In the genomic region with DNA sequence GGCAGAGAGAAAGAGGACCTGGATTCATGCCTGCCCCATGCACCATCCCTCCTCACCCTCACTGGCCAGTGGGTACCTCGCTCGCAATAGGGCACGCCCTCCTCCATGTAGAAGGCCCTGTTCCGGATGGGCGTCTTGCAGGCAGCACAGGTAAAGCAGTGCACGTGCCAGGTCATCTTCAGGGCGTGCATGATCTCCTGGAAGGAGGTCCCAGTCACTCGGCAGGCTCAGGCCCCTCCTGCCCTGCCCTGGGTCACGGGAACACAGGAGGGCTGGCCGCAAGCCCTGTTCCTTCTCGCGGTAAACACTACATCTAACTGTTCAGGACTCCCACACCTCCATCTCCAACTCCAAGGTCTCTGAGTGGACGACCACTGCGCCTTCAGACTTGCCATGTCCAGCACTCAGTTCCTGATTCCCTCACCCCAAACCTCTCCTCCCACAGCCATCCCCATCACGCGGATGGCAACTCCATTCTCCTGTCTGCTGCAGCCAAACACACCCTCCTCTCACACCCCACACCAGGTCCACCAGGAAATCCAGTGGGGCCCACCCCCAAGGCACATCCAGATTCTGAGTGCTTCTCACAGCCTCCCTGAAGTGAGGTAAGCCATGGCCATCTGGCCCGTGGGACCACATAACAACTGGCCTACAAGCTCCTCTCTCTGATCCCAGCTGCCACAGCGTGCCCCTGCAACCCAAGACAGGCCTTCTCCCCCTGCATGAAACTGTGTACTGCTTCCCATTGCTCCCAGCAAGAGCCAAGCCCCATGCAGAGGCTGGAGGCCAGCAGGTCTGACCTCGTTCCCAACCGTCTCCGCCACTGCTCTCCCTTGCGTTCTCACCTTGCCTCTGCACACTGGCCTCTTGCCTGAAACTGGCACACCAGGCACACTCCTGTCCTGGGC, we compare ENCODE assay signal across 14 cellular contexts. TPM values are rescaled to one million over a fixed set of nuclear protein-coding genes. Genes with fewer than 3 reads are reported as not detected.
DNase-seq lines count a peak whose midpoint lies in the region; ATAC-seq, FAIRE-seq and TF ChIP-seq lines count a peak whose summit lies in the region.
"Had no signal": no experiment of that assay in that cellular context is flagged by ENCODE, and none has a peak within 500 bp of the region (broad histone marks: within the 10 kb centered on the region; RNA-seq: fewer than 3 reads in every experiment).

No MANE protein-coding gene starts in this region.

- no peak for DNase-seq in GM12891 (ENCODE audit: insufficient read length, low spot score)
- DNase-seq in T-helper 17 cell = no peak
- no peak for DNase-seq in neural crest cell (ENCODE audit: low read depth, low spot score)
- DNase-seq in islet precursor cell = no peak
- DNase-seq in foreskin melanocyte = no peak
- DNase-seq: activated T-cell treated with anti-CD3 and anti-CD28 coated beads, Interleukin-2, amount 50 U/mL, for 4 hours; C1 segment of cervical spinal cord; immature natural killer cell; natural killer cell; NCI-H187; stimulated activated CD4-positive, alpha-beta T cell treated with anti-CD3 and anti-CD28 coated beads, Interleukin-15, amount 100 ng/mL, for 24 hours; stimulated activated naive CD4-positive, alpha-beta T cell treated with Interleukin-2 at 50 U/mL for 16 hours had no signal

- H3K36me3 Mint-ChIP-seq in T-helper 17 cell (ENCODE audit: low read depth) (no peaks in the 10 kb centered on the region), neural crest cell (ENCODE audit: low read depth) (no peaks in the 10 kb centered on the region)
- H3K36me3 Mint-ChIP-seq: natural killer cell had no signal

- H3K27me3 Mint-ChIP-seq in T-helper 17 cell (no peaks in the 10 kb centered on the region), neural crest cell (ENCODE audit: low read depth) (no peaks in the 10 kb centered on the region)

- no peak for ATAC-seq in T-helper 17 cell
- ATAC-seq in GM21786 (IDR thresholded peaks at IDR 0.05; ENCODE audit: unreplicated experiment) = no peak
- ATAC-seq: activated T-cell treated with anti-CD3 and anti-CD28 coated beads, Interleukin-2, amount 50 U/mL, for 4 hours; body of pancreas; natural killer cell had no signal

- H3K4me1 Mint-ChIP-seq in T-helper 17 cell (peaks cover 6% of the 10 kb centered on the region), neural crest cell (peaks cover 9% of the 10 kb centered on the region)

- no peaks in the 10 kb centered on the region for H3K9me3 ChIP-seq in T-helper 17 cell (ENCODE audit: control insufficient read depth, low read length, poor library complexity, severe bottlenecking)
- H3K9me3 ChIP-seq: body of pancreas had no signal

- H3K27ac Mint-ChIP-seq in T-helper 17 cell = peak overlapping the region; percentile 43
- peak overlapping the region; percentile 84 for H3K27ac Mint-ChIP-seq in neural crest cell (ENCODE audit: unreplicated experiment)
- H3K27ac Mint-ChIP-seq: immature natural killer cell, natural killer cell had no signal

- H3K4me3 Mint-ChIP-seq in T-helper 17 cell = no peak overlapping the region
- peak overlapping the region; percentile 56 for H3K4me3 Mint-ChIP-seq in neural crest cell
- H3K4me3 Mint-ChIP-seq: activated T-cell treated with anti-CD3 and anti-CD28 coated beads, Interleukin-2, amount 50 U/mL, for 4 hours; immature natural killer cell; natural killer cell had no signal

- FAIRE-seq in GM12891 (lab: Jason Lieb, UNC) = no peak

- no peak for TF ChIP-seq CTCF in neural crest cell (conservative IDR thresholded peaks at IDR 0.05)

- no peak for TF ChIP-seq POLR2A in GM12891 (IDR thresholded peaks at IDR 0.05; ENCODE audit: low read depth, low read length)

- H3K9me3 Mint-ChIP-seq in neural crest cell = no peaks in the 10 kb centered on the region
- H3K9me3 Mint-ChIP-seq: activated T-cell treated with anti-CD3 and anti-CD28 coated beads, Interleukin-2, amount 50 U/mL, for 4 hours; immature natural killer cell; natural killer cell had no signal

TF ChIP-seq in GM12891, 5 proteins besides CTCF, POLR2A, EP300 and RAD21:
- TF ChIP-seq PAX5 (IDR thresholded peaks at IDR 0.05; ENCODE audit: insufficient read depth, low read length, severe bottlenecking) = no peak
- no peak for TF ChIP-seq TAF1 (IDR thresholded peaks at IDR 0.05; ENCODE audit: low read depth, low read length)
- peak; percentile 47; the same call in 1 of the 2 replicates for TF ChIP-seq POLR2AphosphoS5 (IDR thresholded peaks at IDR 0.05; ENCODE audit: low read depth, low read length)

RNA-seq across cellular contexts. Expression of gene DBN1, which starts 10.8 kb away (rescaled TPM):
- polyA plus RNA-seq in GM12891 (2012; ENCODE audit: low read depth, missing spikeins) = 36.9 TPM
- total RNA-seq in T-helper 17 cell (1 to 10 TPM; 1.2 to 5.0 TPM), neural crest cell (387 and 410 TPM in 2 replicates)

RNA-seq across cellular contexts. Expression of gene PDLIM7, which starts 13.2 kb away (rescaled TPM):
- polyA plus RNA-seq in GM12891 (2012; ENCODE audit: low read depth, missing spikeins) = 38.1 TPM
- 10 to 100 TPM in 1 of 2 donors, 1 to 10 TPM in 1; 6.8 to 16.2 TPM for total RNA-seq in T-helper 17 cell
- 129 and 147 TPM in 2 replicates for total RNA-seq in neural crest cell

RNA-seq across cellular contexts. Expression of gene DOK3, which starts 25.4 kb away (rescaled TPM):
- polyA plus RNA-seq in GM12891 (2012; ENCODE audit: low read depth, missing spikeins) = 73.2 TPM
- 1 to 10 TPM; 5.1 to 8.0 TPM for total RNA-seq in T-helper 17 cell
- total RNA-seq in neural crest cell = 10.5 and 11.4 TPM in 2 replicates

RNA-seq across cellular contexts. Expression of gene DDX41, which starts 32.5 kb away (rescaled TPM):
- polyA plus RNA-seq in GM12891 (2012; ENCODE audit: low read depth, missing spikeins) = 114 TPM
- 10 to 100 TPM; 58.6 to 66.9 TPM for total RNA-seq in T-helper 17 cell
- 125 and 130 TPM in 2 replicates for total RNA-seq in neural crest cell

RNA-seq across cellular contexts. Expression of gene PRR7, which starts 37.6 kb away (rescaled TPM):
- polyA plus RNA-seq in GM12891 (2012; ENCODE audit: low read depth, missing spikeins) = 8.4 TPM
- total RNA-seq in T-helper 17 cell (10 to 100 TPM; 32.0 to 40.1 TPM), neural crest cell (16.1 and 19.0 TPM in 2 replicates)

Comparison
In these comparisons a context has a peak if more than half of its experiments do, and no peak if none do; other contexts are left out.
1. RNA of gene DBN1, which starts 10.8 kb away (total RNA-seq): 387 to 410 TPM in neural crest cell; 1.2 to 5.0 TPM in T-helper 17 cell; every median in the first group is over 10 times any median in the second.